ENCODE assay signal across 10 cellular contexts in genomic region chr14:71400821-71401447, GRCh38.
DNase-seq lines count a peak whose midpoint lies in the region; ATAC-seq and TF ChIP-seq lines count a peak whose summit lies in the region.
"Had no signal": no experiment of that assay in that cellular context is flagged by ENCODE, and none has a peak within 500 bp of the region (broad histone marks: within the 10 kb centered on the region; RNA-seq: fewer than 3 reads in every experiment).

No MANE protein-coding gene starts in this region.

- dilution Hi-C loops in IMR-90 (cut with HindIII; ENCODE audit: low sequenced_read_pairs, unreplicated experiment) = no loop called here

- H3K4me3 ChIP-seq in IMR-90 (ENCODE audit: insufficient read depth, low read depth, low read length) (no peak overlapping the region), adipocyte (ENCODE audit: low read length) (peak overlapping the region; percentile 70)

- no peak overlapping the region for H2BK15ac ChIP-seq in IMR-90 (ENCODE audit: low read depth, low read length)

- no peaks in the 10 kb centered on the region for H3K9me3 Mint-ChIP-seq in naive B cell

- H3K27ac Mint-ChIP-seq in naive B cell = peak overlapping the region; percentile 96 to 99 (median 99)

- TF ChIP-seq POLR2A in IMR-90 (IDR thresholded peaks at IDR 0.05; ENCODE audit: low read depth, low read length) = no peak

- H3K23ac ChIP-seq in IMR-90 (ENCODE audit: low read depth, low read length) = peak overlapping the region; percentile 40; the same call in 1 of the 2 replicates

- no peaks in the 10 kb centered on the region for H3K27me3 Mint-ChIP-seq in naive B cell

- H2BK20ac ChIP-seq in IMR-90 (ENCODE audit: low read depth, low read length) = no peak overlapping the region

- H3K36me3 ChIP-seq in IMR-90 (ENCODE audit: control insufficient read depth, insufficient read depth, low read length) (no peaks in the 10 kb centered on the region; the same call in 1 of the 2 replicates), adipocyte (ENCODE audit: control insufficient read depth, insufficient read depth, low read length, severe bottlenecking) (no peaks in the 10 kb centered on the region)

- no peak overlapping the region for H3K4ac ChIP-seq in IMR-90 (ENCODE audit: low read depth, low read length)

- no peaks in the 10 kb centered on the region for H4K20me1 ChIP-seq in IMR-90 (ENCODE audit: insufficient read depth, low read length)

- H3K9ac ChIP-seq in IMR-90 (ENCODE audit: low read depth, low read length) (no peak overlapping the region; the same call in 1 of the 2 replicates), adipocyte (ENCODE audit: low read length) (peak overlapping the region; percentile 51)

- H2AK5ac ChIP-seq in IMR-90 (ENCODE audit: low read depth, low read length) = no peak overlapping the region; the same call in 1 of the 2 replicates

- in situ Hi-C loops in IMR-90 (cut with MboI; ENCODE audit: low sequenced_read_pairs) = no loop called here

- H3K9me3 ChIP-seq in IMR-90 (ENCODE audit: control insufficient read depth, insufficient read depth, low read length) (no peaks in the 10 kb centered on the region), adipocyte (ENCODE audit: control insufficient read depth, low read length) (no peaks in the 10 kb centered on the region)

- CTCF ChIA-PET in IMR-90 (lab: Yijun Ruan, JAX) = no interaction called here

- peak overlapping the region; percentile 61 for H3K4me2 ChIP-seq in IMR-90 (ENCODE audit: low read depth, low read length)

- H2BK5ac ChIP-seq in IMR-90 (ENCODE audit: low read depth, low read length, poor library complexity, severe bottlenecking) = peak overlapping the region; percentile 29

- H3K4me1 ChIP-seq in IMR-90 (ENCODE audit: control insufficient read depth, insufficient read depth, low read length) (peaks cover 4% of the 10 kb centered on the region), adipocyte (ENCODE audit: control insufficient read depth, insufficient read depth, low read length) (peaks cover 24% of the 10 kb centered on the region)

- H4K8ac ChIP-seq in IMR-90 (ENCODE audit: low read depth in 2 of 2, low read length in 2 of 2) = peak overlapping the region in 1 of 2 experiments; percentile 5; a peak in 1 of 4 replicates

- peak overlapping the region; percentile 64; the same call in 1 of the 2 replicates for H3K18ac ChIP-seq in IMR-90 (ENCODE audit: low read depth, low read length)

- peaks cover 22 to 68% of the 10 kb centered on the region in 2 experiments for H3K79me1 ChIP-seq in IMR-90 (ENCODE audit: low read depth in 1 of 2, low read length in 2 of 2)

- peak; percentile 13 for DNase-seq in GM03348 (ENCODE audit: low spot score)
- peak; percentile 29 for DNase-seq in IMR-90
- DNase-seq in adipocyte (ENCODE audit: low read depth) = peak; percentile 41
- peak; percentile 72 for DNase-seq in naive B cell
- no peak for DNase-seq in NCI-H2029 (lab: John Stamatoyannopoulos, UW)
- DNase-seq in NCI-H69 (lab: John Stamatoyannopoulos, UW) = no peak
- no peak for DNase-seq in NCI-H1092 treated with DMSO at 0.1 percent for 48 hours (lab: John Stamatoyannopoulos, UW)
- DNase-seq in NCI-H748 (lab: John Stamatoyannopoulos, UW; ENCODE audit: unreplicated experiment) = no peak
- DNase-seq: NCI-H1092, right cardiac atrium had no signal

- WGBS in IMR-90 (ENCODE audit: extremely low coverage in 2 of 2, insufficient read length in 1 of 2), 2 experiments = no CpG with 5 or more reads among the region's 3 CpGs

- no peak for TF ChIP-seq RAD21 in IMR-90 (IDR thresholded peaks at IDR 0.05; ENCODE audit: low read length)

- H4K91ac ChIP-seq in IMR-90 (ENCODE audit: insufficient read depth, low read depth, low read length) = no peak overlapping the region

- peak overlapping the region; percentile 37; the same call in 1 of the 2 replicates for H4K5ac ChIP-seq in IMR-90 (ENCODE audit: low read depth, low read length)

- no peak for TF ChIP-seq CTCF in IMR-90 (conservative IDR thresholded peaks at IDR 0.05; ENCODE audit: low read depth, low read length)

- 0 out of 2 replicates have a peak, but pooled peaks have one; percentile 21 for ATAC-seq in IMR-90 (ENCODE audit: low read depth)
- peak; percentile 46 to 50 for ATAC-seq in naive B cell (ENCODE audit: low read depth in 2 of 2)
- ATAC-seq: right cardiac atrium had no signal

- H3K36me3 Mint-ChIP-seq in naive B cell = peaks cover 7 to 11% of the 10 kb centered on the region in 2 donors

- H3K27me3 ChIP-seq in IMR-90 (ENCODE audit: control insufficient read depth, insufficient read depth, low read length) = no peaks in the 10 kb centered on the region
- H3K27me3 ChIP-seq in adipocyte (replicated peaks; ENCODE audit: control insufficient read depth, insufficient read depth, low read length) = no peaks in the 10 kb centered on the region

- POLR2A ChIA-PET in IMR-90 (lab: Charles Lee; ENCODE audit: unreplicated experiment) = no interaction called here

- H3K4me1 Mint-ChIP-seq in naive B cell = peaks cover 40 to 83% (median 49%) of the 10 kb centered on the region in 3 donors

- peak overlapping the region; percentile 1 for H3K14ac ChIP-seq in IMR-90 (replicated peaks; ENCODE audit: low read depth, low read length)

- H3K9me1 ChIP-seq in IMR-90 (ENCODE audit: insufficient read depth, low read length) = peaks cover 10% of the 10 kb centered on the region

- no peak overlapping the region for H3K27ac ChIP-seq in IMR-90 (ENCODE audit: insufficient read depth, low read length)

- H3K4me3 Mint-ChIP-seq in naive B cell = peak overlapping the region; percentile 13 to 84 (median 53)

- no peak overlapping the region for H2AK9ac ChIP-seq in IMR-90 (replicated peaks; ENCODE audit: low read depth, low read length, poor library complexity)

- H2BK120ac ChIP-seq in IMR-90 (ENCODE audit: low read depth, low read length) = no peak overlapping the region

- H3K56ac ChIP-seq in IMR-90 (ENCODE audit: extremely low read depth, insufficient read depth, low read length) = no peak overlapping the region

- no peak overlapping the region for H2AFZ ChIP-seq in IMR-90 (replicated peaks; ENCODE audit: low read length, poor library complexity)

- BruUV-seq in IMR-90 (replicated peaks; lab: Mats Ljungman, UMichigan) = no TSS peak

- intact Hi-C loops in IMR-90 (cut with micrococcal nuclease) = no loop called here

TF ChIP-seq in IMR-90, 13 proteins besides CTCF, POLR2A, EP300 and RAD21:
- TF ChIP-seq CHD1 (IDR thresholded peaks at IDR 0.05; ENCODE audit: low read depth, low read length) (no peak), MAZ (IDR thresholded peaks at IDR 0.05; ENCODE audit: borderline replicate concordance, low read depth, low read length) (no peak), FOS (IDR thresholded peaks at IDR 0.05; ENCODE audit: low read depth, low read length) (no peak), BHLHE40 (IDR thresholded peaks at IDR 0.05; ENCODE audit: low read depth, low read length) (no peak), CEBPB (IDR thresholded peaks at IDR 0.05; ENCODE audit: low read depth, low read length) (no peak), SMC3 (IDR thresholded peaks at IDR 0.05; ENCODE audit: low read depth, low read length) (no peak), NFE2L2 (IDR thresholded peaks at IDR 0.05; ENCODE audit: low read depth, low read length) (no peak), RFX5 (IDR thresholded peaks at IDR 0.05; ENCODE audit: low read depth, low read length) (no peak), RCOR1 (IDR thresholded peaks at IDR 0.05; ENCODE audit: insufficient replicate concordance, low read length) (no peak), MXI1 (IDR thresholded peaks at IDR 0.05; ENCODE audit: borderline replicate concordance, low read depth, low read length) (no peak), MAFK (IDR thresholded peaks at IDR 0.05; ENCODE audit: low read depth, low read length) (no peak)
- TF ChIP-seq, protein P1, sequence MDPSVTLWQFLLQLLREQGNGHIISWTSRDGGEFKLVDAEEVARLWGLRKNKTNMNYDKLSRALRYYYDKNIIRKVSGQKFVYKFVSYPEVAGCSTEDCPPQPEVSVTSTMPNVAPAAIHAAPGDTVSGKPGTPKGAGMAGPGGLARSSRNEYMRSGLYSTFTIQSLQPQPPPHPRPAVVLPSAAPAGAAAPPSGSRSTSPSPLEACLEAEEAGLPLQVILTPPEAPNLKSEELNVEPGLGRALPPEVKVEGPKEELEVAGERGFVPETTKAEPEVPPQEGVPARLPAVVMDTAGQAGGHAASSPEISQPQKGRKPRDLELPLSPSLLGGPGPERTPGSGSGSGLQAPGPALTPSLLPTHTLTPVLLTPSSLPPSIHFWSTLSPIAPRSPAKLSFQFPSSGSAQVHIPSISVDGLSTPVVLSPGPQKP (IDR thresholded peaks at IDR 0.05; ENCODE audit: borderline replicate concordance, low read depth, low read length) = no peak
- TF ChIP-seq, protein P2, sequence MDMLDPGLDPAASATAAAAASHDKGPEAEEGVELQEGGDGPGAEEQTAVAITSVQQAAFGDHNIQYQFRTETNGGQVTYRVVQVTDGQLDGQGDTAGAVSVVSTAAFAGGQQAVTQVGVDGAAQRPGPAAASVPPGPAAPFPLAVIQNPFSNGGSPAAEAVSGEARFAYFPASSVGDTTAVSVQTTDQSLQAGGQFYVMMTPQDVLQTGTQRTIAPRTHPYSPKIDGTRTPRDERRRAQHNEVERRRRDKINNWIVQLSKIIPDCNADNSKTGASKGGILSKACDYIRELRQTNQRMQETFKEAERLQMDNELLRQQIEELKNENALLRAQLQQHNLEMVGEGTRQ (IDR thresholded peaks at IDR 0.05; ENCODE audit: low read depth, low read length) = no peak

Comparison
In these comparisons a context has a peak if more than half of its experiments do, and no peak if none do; other contexts are left out.
1. DNase-seq: peak in GM03348 (single experiment), IMR-90 (single experiment), adipocyte (single experiment) and naive B cell (single experiment); none in NCI-H2029 (single experiment), NCI-H69 (single experiment), NCI-H1092 treated with DMSO at 0.1 percent for 48 hours (single experiment) and NCI-H748 (single experiment).